1 cellular context compared by ENCODE assay signal in the genomic region with DNA sequence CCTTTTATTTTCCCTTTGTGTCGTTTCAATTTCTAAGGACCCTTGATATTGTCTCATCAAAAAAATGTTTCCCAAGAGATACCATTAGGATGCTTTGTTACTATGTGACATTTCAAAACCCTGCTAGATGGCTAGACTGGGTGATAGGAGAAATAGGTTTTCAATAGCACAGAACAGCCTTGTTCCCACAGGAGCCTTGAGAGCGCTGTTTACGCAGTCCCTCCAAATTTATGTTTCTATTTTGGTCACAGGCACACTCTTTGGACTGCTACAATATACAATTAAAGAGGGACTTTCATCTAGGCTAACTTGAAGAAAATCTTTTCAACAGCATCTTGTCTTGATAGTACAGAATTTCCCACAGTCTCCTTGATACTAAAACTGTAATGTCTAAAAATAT.
TF ChIP-seq lines count a peak whose summit lies in the region.

No MANE protein-coding gene starts in this region.

TF ChIP-seq in HepG2, 621 proteins besides CTCF, POLR2A, EP300 and RAD21:
- TF ChIP-seq RFX5 (IDR thresholded peaks at IDR 0.05; ENCODE audit: low read depth, low read length): no peak
- TF ChIP-seq, protein P1, sequence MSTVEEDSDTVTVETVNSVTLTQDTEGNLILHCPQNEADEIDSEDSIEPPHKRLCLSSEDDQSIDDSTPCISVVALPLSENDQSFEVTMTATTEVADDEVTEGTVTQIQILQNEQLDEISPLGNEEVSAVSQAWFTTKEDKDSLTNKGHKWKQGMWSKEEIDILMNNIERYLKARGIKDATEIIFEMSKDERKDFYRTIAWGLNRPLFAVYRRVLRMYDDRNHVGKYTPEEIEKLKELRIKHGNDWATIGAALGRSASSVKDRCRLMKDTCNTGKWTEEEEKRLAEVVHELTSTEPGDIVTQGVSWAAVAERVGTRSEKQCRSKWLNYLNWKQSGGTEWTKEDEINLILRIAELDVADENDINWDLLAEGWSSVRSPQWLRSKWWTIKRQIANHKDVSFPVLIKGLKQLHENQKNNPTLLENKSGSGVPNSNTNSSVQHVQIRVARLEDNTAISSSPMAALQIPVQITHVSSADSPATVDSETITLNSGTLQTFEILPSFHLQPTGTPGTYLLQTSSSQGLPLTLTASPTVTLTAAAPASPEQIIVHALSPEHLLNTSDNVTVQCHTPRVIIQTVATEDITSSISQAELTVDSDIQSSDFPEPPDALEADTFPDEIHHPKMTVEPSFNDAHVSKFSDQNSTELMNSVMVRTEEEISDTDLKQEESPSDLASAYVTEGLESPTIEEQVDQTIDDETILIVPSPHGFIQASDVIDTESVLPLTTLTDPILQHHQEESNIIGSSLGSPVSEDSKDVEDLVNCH (CRISPR knock-in tag; IDR thresholded peaks at IDR 0.05): no peak
TF ChIP-seq in HepG2: peak in this region for 0.
